ENCODE assay signal across 10 cellular contexts in the genomic region with DNA sequence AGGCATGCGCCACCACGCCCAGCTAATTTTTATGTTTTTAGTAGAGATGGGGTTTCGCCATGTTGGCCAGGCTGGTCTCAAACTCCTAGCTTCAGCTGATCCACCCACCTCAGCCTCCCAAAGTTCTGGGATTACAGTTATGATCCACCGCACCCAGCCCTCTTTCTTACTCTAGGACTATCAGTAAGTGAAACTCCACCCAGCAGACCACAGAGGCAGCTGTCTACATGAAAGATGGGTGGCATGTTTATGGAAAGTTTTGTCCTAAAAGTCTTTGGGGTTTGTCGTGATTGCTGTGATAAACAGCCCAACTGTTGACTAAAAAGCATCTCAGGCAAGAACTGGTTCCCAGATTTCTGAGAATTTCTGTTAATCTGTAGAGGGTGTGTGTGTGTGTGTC. TPM values are rescaled to one million over a fixed set of nuclear protein-coding genes. Genes with fewer than 3 reads are reported as not detected.
DNase-seq lines count a peak whose midpoint lies in the region; ATAC-seq, FAIRE-seq and TF ChIP-seq lines count a peak whose summit lies in the region.
"Had no signal": no experiment of that assay in that cellular context is flagged by ENCODE, and none has a peak within 500 bp of the region (broad histone marks: within the 10 kb centered on the region; RNA-seq: fewer than 3 reads in every experiment).

No MANE protein-coding gene starts in this region.

- H3K27ac ChIP-seq in BLaER1 (no peak overlapping the region), HL-60 (replicated peaks) (peak overlapping the region; percentile 8; the same call in 1 of the 2 replicates), angular gyrus (ENCODE audit: low read depth, low read length) (peak overlapping the region; percentile 45)

- H3K4me1 ChIP-seq in BLaER1 = peaks cover 56% of the 10 kb centered on the region
- H3K4me1 ChIP-seq: Caco-2 had no signal

- H3K27ac Mint-ChIP-seq in nephron (peak overlapping the region in 2 of 3 experiments; percentile 37 to 59), chondrocyte (ENCODE audit: unreplicated experiment) (no peak overlapping the region)

- ATAC-seq in HG03097 (IDR thresholded peaks at IDR 0.05; ENCODE audit: low FRiP score, unreplicated experiment) = no peak
- ATAC-seq in HG03378 (IDR thresholded peaks at IDR 0.05; ENCODE audit: unreplicated experiment) = no peak

- H3K27me3 Mint-ChIP-seq in nephron (ENCODE audit: low read depth) (no peaks in the 10 kb centered on the region), chondrocyte (ENCODE audit: low read depth) (no peaks in the 10 kb centered on the region)

- H3K36me3 Mint-ChIP-seq in nephron (ENCODE audit: low read depth) (peaks cover 14% of the 10 kb centered on the region), chondrocyte (ENCODE audit: low read depth) (peaks cover 8% of the 10 kb centered on the region)

- DNase-seq in HL-60 (ENCODE audit: low read depth in 1 of 2, low spot score in 1 of 2) (no peak), GM12892 (ENCODE audit: insufficient read length) (no peak), chondrocyte (ENCODE audit: low spot score) (no peak)
- DNase-seq: Caco-2; effector CD8-positive, alpha-beta T cell had no signal

- H3K4me3 Mint-ChIP-seq in nephron (no peak overlapping the region), chondrocyte (ENCODE audit: unreplicated experiment) (no peak overlapping the region)

- H3K9me3 Mint-ChIP-seq in nephron = no peaks in the 10 kb centered on the region
- H3K9me3 Mint-ChIP-seq in chondrocyte (ENCODE audit: low read depth) = no peaks in the 10 kb centered on the region

- peak overlapping the region; percentile 74 for H3K4me2 ChIP-seq in BLaER1

- H3K9me3 ChIP-seq in BLaER1 = no peaks in the 10 kb centered on the region
- H3K9me3 ChIP-seq: Caco-2 had no signal

- no peak for TF ChIP-seq CTCF in HL-60 (IDR thresholded peaks at IDR 0.05; ENCODE audit: insufficient read depth, low read length)
- no peak for TF ChIP-seq CTCF in nephron (IDR thresholded peaks at IDR 0.05; ENCODE audit: unreplicated experiment in 3 of 3)
- no peak for TF ChIP-seq CTCF in chondrocyte (IDR thresholded peaks at IDR 0.05)

- no peak for TF ChIP-seq POLR2A in GM12892 (IDR thresholded peaks at IDR 0.05; ENCODE audit: low read depth, low read length)

- H3K27me3 ChIP-seq in BLaER1 (no peaks in the 10 kb centered on the region), HL-60 (ENCODE audit: insufficient read depth, poor library complexity, severe bottlenecking) (no peaks in the 10 kb centered on the region)

- H3K4me3 ChIP-seq in BLaER1 (no peak overlapping the region), HL-60 (replicated peaks; ENCODE audit: insufficient read depth, low read length) (no peak overlapping the region)

- H3K36me3 ChIP-seq in BLaER1 = peaks cover 23% of the 10 kb centered on the region

- no peak for FAIRE-seq in GM12892 (lab: Jason Lieb, UNC)

- H3K9ac ChIP-seq in BLaER1 = no peak overlapping the region

- H4K20me1 ChIP-seq in BLaER1 = no peaks in the 10 kb centered on the region

- peaks cover 14% of the 10 kb centered on the region for H3K4me1 Mint-ChIP-seq in nephron
- peaks cover 52% of the 10 kb centered on the region for H3K4me1 Mint-ChIP-seq in chondrocyte (ENCODE audit: low read depth)

RNA-seq across cellular contexts. Expression of a gene that starts 10.9 kb away (rescaled TPM):
- polyA plus RNA-seq in GM12892 (2012; ENCODE audit: missing spikeins) = 81.0 TPM
- total RNA-seq in chondrocyte = 118 to 121 TPM (median 120 TPM) in 3 replicates

RNA-seq across cellular contexts. Expression of a gene that starts 15.5 kb away (rescaled TPM):
- polyA plus RNA-seq in GM12892 (2012; ENCODE audit: missing spikeins) = 69.6 TPM
- total RNA-seq in chondrocyte = 58.3 to 70.7 TPM (median 63.1 TPM) in 3 replicates

RNA-seq across cellular contexts. Expression of a gene that starts 26.8 kb away (rescaled TPM):
- polyA plus RNA-seq in GM12892 (2012; ENCODE audit: missing spikeins) = 0.06 TPM
- total RNA-seq in chondrocyte = not detected in 3 replicates
- total RNA-seq: Caco-2 had no signal

RNA-seq across cellular contexts. Expression of a gene that starts 43.5 kb away (rescaled TPM):
- 25.2 TPM for polyA plus RNA-seq in GM12892 (2012; ENCODE audit: missing spikeins)
- total RNA-seq in chondrocyte = 37.7 to 53.3 TPM (median 40.4 TPM) in 3 replicates
